Comparison of ENCODE assay signal across 8 cellular contexts in genomic region chr6:113971786-113972185, GRCh38. TPM values are rescaled to one million over a fixed set of nuclear protein-coding genes. Genes with fewer than 3 reads are reported as not detected.
DNase-seq lines count a peak whose midpoint lies in the region; ATAC-seq and TF ChIP-seq lines count a peak whose summit lies in the region.

No MANE protein-coding gene starts in this region.

- H3K27me3 ChIP-seq in neural progenitor cell: no peaks in the 10 kb centered on the region

- H3K4me2 ChIP-seq in neural progenitor cell: peak overlapping the region; percentile 98

- H3K4me3 Mint-ChIP-seq in neural progenitor cell: peak overlapping the region; percentile 96

- DNase-seq in NCI-H748 (lab: John Stamatoyannopoulos, UW; ENCODE audit: unreplicated experiment): peak; percentile 16
- DNase-seq in NCI-H748 treated with DMSO at 0.1 percent for 48 hours (lab: John Stamatoyannopoulos, UW): no peak
- peak; percentile 53 for DNase-seq in NCI-H82 (lab: John Stamatoyannopoulos, UW)
- DNase-seq in dermis blood vessel endothelial cell: peak; percentile 7
- DNase-seq in neural progenitor cell (ENCODE audit: low spot score): no peak
- DNase-seq in EL: no peak
- DNase-seq in KG1 (lab: John Stamatoyannopoulos, UW): no peak

- H3K36me3 ChIP-seq in neural progenitor cell: no peaks in the 10 kb centered on the region

- peaks cover 20% of the 10 kb centered on the region for H3K4me1 ChIP-seq in neural progenitor cell

- peaks cover 33% of the 10 kb centered on the region for H4K20me1 ChIP-seq in neural progenitor cell (ENCODE audit: low read depth)

- H3K27me3 Mint-ChIP-seq in neural progenitor cell (ENCODE audit: insufficient read depth, low read depth): peaks cover 7% of the 10 kb centered on the region

- no peak overlapping the region for H3K4me3 ChIP-seq in neural progenitor cell

- H3K79me2 ChIP-seq in neural progenitor cell (ENCODE audit: low read depth): peaks cover 56% of the 10 kb centered on the region

- H3F3A ChIP-seq in neural progenitor cell (ENCODE audit: low read depth): peaks cover 20% of the 10 kb centered on the region

- no peak overlapping the region for H3K27ac ChIP-seq in neural progenitor cell

- peaks cover 25% of the 10 kb centered on the region for H3K36me3 Mint-ChIP-seq in neural progenitor cell

- no peak overlapping the region for H2AFZ ChIP-seq in neural progenitor cell (replicated peaks)

- TF ChIP-seq CTCF in neural progenitor cell (IDR thresholded peaks at IDR 0.05): no peak

- peaks cover 23% of the 10 kb centered on the region for H3K4me1 Mint-ChIP-seq in neural progenitor cell

- H3K9me3 ChIP-seq in neural progenitor cell (ENCODE audit: low read depth): no peaks in the 10 kb centered on the region

- H3K9ac ChIP-seq in neural progenitor cell: no peak overlapping the region

- no peak overlapping the region for H3K27ac Mint-ChIP-seq in neural progenitor cell

- no peak for ATAC-seq in GM18498 (IDR thresholded peaks at IDR 0.05; ENCODE audit: unreplicated experiment)

- H3K9me3 Mint-ChIP-seq in neural progenitor cell: peaks cover 19% of the 10 kb centered on the region

RNA-seq across cellular contexts. Expression of gene HDAC2, which starts 0.8 kb away (rescaled TPM):
- total RNA-seq in dermis blood vessel endothelial cell: 74.2 and 152 TPM in 2 replicates
- 328 and 429 TPM in 2 replicates for total RNA-seq in neural progenitor cell (ENCODE audit: low replicate concordance)

Comparison
In these comparisons a context has a peak if more than half of its experiments do, and no peak if none do; other contexts are left out.
1. DNase-seq: peak in NCI-H748 (single experiment), NCI-H82 (single experiment) and dermis blood vessel endothelial cell (single experiment); none in NCI-H748 treated with DMSO at 0.1 percent for 48 hours (single experiment), neural progenitor cell (single experiment), EL (single experiment) and KG1 (single experiment).